Comparison of ENCODE assay signal across 21 cellular contexts in the genomic region with DNA sequence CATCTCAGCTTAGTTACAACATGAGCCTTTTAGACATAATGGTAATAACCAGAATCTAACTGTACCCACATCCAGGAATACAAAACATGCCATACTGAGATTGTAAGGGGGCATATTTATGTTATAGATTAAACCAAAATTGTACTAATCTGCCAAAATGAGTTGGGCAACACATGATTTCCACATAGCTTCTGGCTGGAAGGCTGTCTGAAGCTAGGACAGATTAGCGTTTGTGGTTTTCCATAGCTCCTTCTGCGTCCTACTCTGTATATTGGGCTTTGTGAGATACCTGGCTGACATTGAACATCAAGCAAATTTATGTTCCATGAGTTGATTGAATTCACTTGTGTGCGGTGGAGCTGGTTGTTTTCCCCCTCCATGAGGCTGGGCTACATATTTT.
"Had no signal": no experiment of that assay in that cellular context is flagged by ENCODE, and none has a peak within 500 bp of the region (broad histone marks: within the 10 kb centered on the region; RNA-seq: fewer than 3 reads in every experiment).

No MANE protein-coding gene starts in this region.

- H3K4me1 Mint-ChIP-seq: memory B cell; mesothelial cell of epicardium; natural killer cell; neural crest cell; stimulated activated naive B cell treated with anti-CD40 and anti-IgM and Interleukin-4, amounts not matched to agents 10 μg/mL and 1 μg/mL and 100 μg/mL, for 72 hours; stimulated activated naive CD8-positive, alpha-beta T cell treated with anti-CD3 and anti-CD28 coated beads, Interleukin-15, amount 100 ng/mL, for 72 hours had no signal

- ATAC-seq: heart left ventricle; left lung; lower lobe of right lung; natural killer cell; stimulated activated naive B cell treated with anti-CD40 and anti-IgM and Interleukin-4, amounts not matched to agents 10 μg/mL and 1 μg/mL and 100 μg/mL, for 72 hours; stimulated activated naive CD8-positive, alpha-beta T cell treated with anti-CD3 and anti-CD28 coated beads, Interleukin-15, amount 100 ng/mL, for 72 hours; upper lobe of right lung had no signal

- DNase-seq: cortex of kidney; dorsolateral prefrontal cortex; effector CD8-positive, alpha-beta T cell; foreskin melanocyte; heart left ventricle; hippocampal formation; islet precursor cell; left lung; lower lobe of right lung; natural killer cell; posterior cingulate gyrus; sigmoid colon; stimulated activated CD4-positive, alpha-beta T cell treated with anti-CD3 and anti-CD28 coated beads, Interleukin-2, amount 100 ng/mL, for 24 hours; stimulated activated CD4-positive, alpha-beta T cell treated with anti-CD3 and anti-CD28 coated beads, Interleukin-4, amount 100 ng/mL, for 4 hours; stimulated activated naive B cell treated with anti-CD40 and anti-IgM and Interleukin-4, amounts not matched to agents 10 μg/mL and 1 μg/mL and 100 μg/mL, for 72 hours; stimulated activated naive CD8-positive, alpha-beta T cell treated with anti-CD3 and anti-CD28 coated beads, Interleukin-15, amount 100 ng/mL, for 72 hours; testis; upper lobe of right lung had no signal

- H3K27ac Mint-ChIP-seq: memory B cell; mesothelial cell of epicardium; natural killer cell; stimulated activated naive B cell treated with anti-CD40 and anti-IgM and Interleukin-4, amounts not matched to agents 10 μg/mL and 1 μg/mL and 100 μg/mL, for 72 hours; stimulated activated naive CD8-positive, alpha-beta T cell treated with anti-CD3 and anti-CD28 coated beads, Interleukin-15, amount 100 ng/mL, for 72 hours had no signal

- H3K4me3 Mint-ChIP-seq: memory B cell; mesothelial cell of epicardium; natural killer cell; neural crest cell; stimulated activated naive B cell treated with anti-CD40 and anti-IgM and Interleukin-4, amounts not matched to agents 10 μg/mL and 1 μg/mL and 100 μg/mL, for 72 hours; stimulated activated naive CD8-positive, alpha-beta T cell treated with anti-CD3 and anti-CD28 coated beads, Interleukin-15, amount 100 ng/mL, for 72 hours had no signal

- H3K36me3 Mint-ChIP-seq: memory B cell; mesothelial cell of epicardium; natural killer cell; stimulated activated naive B cell treated with anti-CD40 and anti-IgM and Interleukin-4, amounts not matched to agents 10 μg/mL and 1 μg/mL and 100 μg/mL, for 72 hours had no signal

- H3K9me3 Mint-ChIP-seq: memory B cell; natural killer cell; neural crest cell; stimulated activated naive CD8-positive, alpha-beta T cell treated with anti-CD3 and anti-CD28 coated beads, Interleukin-15, amount 100 ng/mL, for 72 hours had no signal
